ENCODE assay signal across 16 cellular contexts in the genomic region with DNA sequence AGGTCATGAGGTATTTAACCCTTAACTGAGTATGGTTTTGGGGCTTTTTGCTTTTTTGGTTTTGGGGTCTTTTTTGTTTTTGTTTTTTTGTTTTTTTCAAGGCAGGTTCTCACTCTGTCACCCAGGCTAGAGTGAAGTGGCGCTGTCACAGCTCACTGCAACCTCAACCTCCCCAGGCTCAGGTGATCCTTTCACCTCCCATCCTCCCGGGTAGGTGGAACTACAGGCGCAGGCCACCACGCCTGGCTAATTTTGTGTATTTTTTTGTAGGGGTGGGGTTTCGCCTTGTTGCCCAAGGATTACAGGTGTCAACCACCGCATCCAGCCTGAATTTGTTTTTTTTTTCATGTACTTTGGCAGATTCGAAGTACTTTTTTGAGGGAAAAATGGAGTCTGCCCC. TPM values are rescaled to one million over a fixed set of nuclear protein-coding genes. Genes with fewer than 3 reads are reported as not detected.
DNase-seq lines count a peak whose midpoint lies in the region; ATAC-seq and TF ChIP-seq lines count a peak whose summit lies in the region.
"Had no signal": no experiment of that assay in that cellular context is flagged by ENCODE, and none has a peak within 500 bp of the region (broad histone marks: within the 10 kb centered on the region; RNA-seq: fewer than 3 reads in every experiment).

No MANE protein-coding gene starts in this region.

- H3K36me3 ChIP-seq in trophoblast cell (ENCODE audit: control insufficient read depth in 1 of 2, insufficient read depth in 2 of 2, low read length in 2 of 2): peaks cover 10 to 14% of the 10 kb centered on the region in 2 experiments
- H3K36me3 ChIP-seq in esophagus muscularis mucosa: peaks cover 0 to 14% (median 6%) of the 10 kb centered on the region in 4 donors

- no peak overlapping the region for H4K91ac ChIP-seq in trophoblast cell (ENCODE audit: low read depth, low read length)

- intact Hi-C loops in activated CD4-positive, alpha-beta T cell treated with anti-CD3 and anti-CD28 coated beads, Interleukin-2, amount 10 ng/mL, durations not matched to agents 24 days and 14 days (cut with micrococcal nuclease): loop anchor here (2.0 kb wide), 1 partner anchor 14 kb away; no protein-coding TSS in a partner anchor
- intact Hi-C loops in esophagus muscularis mucosa (cut with DNase I): no loop called here

- TF ChIP-seq EP300 in esophagus muscularis mucosa (IDR thresholded peaks at IDR 0.05): no peak

- no peak overlapping the region for H3K23ac ChIP-seq in trophoblast cell (ENCODE audit: low read length)

- H3K4ac ChIP-seq in trophoblast cell (ENCODE audit: low read depth, low read length): peak overlapping the region; percentile 77

- no peak for DNase-seq in activated CD4-positive, alpha-beta T cell treated with anti-CD3 and anti-CD28 coated beads, Interleukin-2, amount 10 ng/mL, durations not matched to agents 24 days and 14 days
- DNase-seq in activated CD4-positive, alpha-beta T cell treated with anti-CD3 and anti-CD28 coated beads, Interleukin-2, amount 50 U/mL, for 48 hours: no peak
- DNase-seq in activated naive CD8-positive, alpha-beta T cell treated with anti-CD3 and anti-CD28 coated beads for 36 hours: no peak
- DNase-seq in trophoblast cell (no peak), esophagus muscularis mucosa (ENCODE audit: extremely low spot score) (no peak)
- DNase-seq in activated CD4-positive, CD25-positive, alpha-beta regulatory T cell treated with anti-CD3 and anti-CD28 coated beads, Interleukin-2, amount 50 U/mL, for 72 hours: no peak
- DNase-seq: activated CD4-positive, alpha-beta T cell treated with anti-CD3 and anti-CD28 coated beads for 4 hours; DMS79 treated with DMSO at 0.1 percent for 48 hours; esophagus squamous epithelium; head of caudate nucleus; NCI-H524; stomach; T-helper 9 cell had no signal

- no peak overlapping the region for H2AK5ac ChIP-seq in trophoblast cell (ENCODE audit: low read length)

- H3K27me3 ChIP-seq in trophoblast cell (ENCODE audit: insufficient read depth, low read length) (no peaks in the 10 kb centered on the region), esophagus muscularis mucosa (no peaks in the 10 kb centered on the region)
- H3K27me3 ChIP-seq: esophagus squamous epithelium, stomach had no signal

- no peak for TF ChIP-seq POLR2A in esophagus muscularis mucosa (IDR thresholded peaks at IDR 0.05; ENCODE audit: low read depth)

- H3K9me3 Mint-ChIP-seq in activated CD4-positive, alpha-beta T cell treated with anti-CD3 and anti-CD28 coated beads, Interleukin-2, amount 10 ng/mL, durations not matched to agents 24 days and 14 days: peaks cover 14% of the 10 kb centered on the region
- peaks cover 19% of the 10 kb centered on the region for H3K9me3 Mint-ChIP-seq in activated naive CD8-positive, alpha-beta T cell treated with anti-CD3 and anti-CD28 coated beads for 36 hours

- H3K4me2 ChIP-seq in trophoblast cell (ENCODE audit: low read length): no peak overlapping the region

- no peaks in the 10 kb centered on the region for H3K27me3 Mint-ChIP-seq in activated CD4-positive, alpha-beta T cell treated with anti-CD3 and anti-CD28 coated beads, Interleukin-2, amount 10 ng/mL, durations not matched to agents 24 days and 14 days
- no peaks in the 10 kb centered on the region for H3K27me3 Mint-ChIP-seq in activated naive CD8-positive, alpha-beta T cell treated with anti-CD3 and anti-CD28 coated beads for 36 hours

- H3K4me3 Mint-ChIP-seq in activated CD4-positive, alpha-beta T cell treated with anti-CD3 and anti-CD28 coated beads, Interleukin-2, amount 10 ng/mL, durations not matched to agents 24 days and 14 days: no peak overlapping the region
- H3K4me3 Mint-ChIP-seq in activated naive CD8-positive, alpha-beta T cell treated with anti-CD3 and anti-CD28 coated beads for 36 hours: no peak overlapping the region

- H2BK120ac ChIP-seq in trophoblast cell (ENCODE audit: insufficient read depth, low read length, poor library complexity): no peak overlapping the region

- TF ChIP-seq CTCF in esophagus muscularis mucosa (IDR thresholded peaks at IDR 0.05): no peak

- H3K79me2 ChIP-seq in trophoblast cell (ENCODE audit: control insufficient read depth, insufficient read depth, low read length, poor library complexity): peaks cover 8% of the 10 kb centered on the region

- peaks cover 56% of the 10 kb centered on the region for H3K36me3 Mint-ChIP-seq in activated CD4-positive, alpha-beta T cell treated with anti-CD3 and anti-CD28 coated beads, Interleukin-2, amount 10 ng/mL, durations not matched to agents 24 days and 14 days (ENCODE audit: low read depth)
- H3K36me3 Mint-ChIP-seq in activated naive CD8-positive, alpha-beta T cell treated with anti-CD3 and anti-CD28 coated beads for 36 hours: peaks cover 75% of the 10 kb centered on the region

- no peak overlapping the region for H3K9ac ChIP-seq in trophoblast cell (ENCODE audit: low read length)

- H3K4me3 ChIP-seq in trophoblast cell (ENCODE audit: low read depth, low read length) (no peak overlapping the region), esophagus muscularis mucosa (no peak overlapping the region)
- H3K4me3 ChIP-seq: esophagus squamous epithelium, stomach had no signal

- no peak overlapping the region for H4K12ac ChIP-seq in trophoblast cell (ENCODE audit: low read depth, low read length)

- no peak overlapping the region for H3K27ac ChIP-seq in trophoblast cell (ENCODE audit: low read depth, low read length)
- no peak overlapping the region for H3K27ac ChIP-seq in esophagus muscularis mucosa (replicated peaks in 1 of 4)
- H3K27ac ChIP-seq: C4-2B had no signal

- peak overlapping the region; percentile 20 for H3K27ac Mint-ChIP-seq in activated CD4-positive, alpha-beta T cell treated with anti-CD3 and anti-CD28 coated beads, Interleukin-2, amount 10 ng/mL, durations not matched to agents 24 days and 14 days
- peak overlapping the region; percentile 25 for H3K27ac Mint-ChIP-seq in activated naive CD8-positive, alpha-beta T cell treated with anti-CD3 and anti-CD28 coated beads for 36 hours

- ATAC-seq in GM21723 (IDR thresholded peaks at IDR 0.05; ENCODE audit: unreplicated experiment) (peak; percentile 38), HG03097 (IDR thresholded peaks at IDR 0.05; ENCODE audit: low FRiP score, unreplicated experiment) (no peak)

- no peak overlapping the region for H3K18ac ChIP-seq in trophoblast cell (ENCODE audit: low read length)

- no peak overlapping the region for H2BK12ac ChIP-seq in trophoblast cell (ENCODE audit: low read length)

- H2AFZ ChIP-seq in trophoblast cell (ENCODE audit: insufficient read depth, low read length, poor library complexity): no peak overlapping the region

- H3K79me1 ChIP-seq in trophoblast cell (ENCODE audit: low read length): no peaks in the 10 kb centered on the region

- H3K14ac ChIP-seq in trophoblast cell (ENCODE audit: low read length): no peak overlapping the region

- H3K9me3 ChIP-seq in trophoblast cell (ENCODE audit: insufficient read depth, low read depth, low read length) (no peaks in the 10 kb centered on the region), esophagus muscularis mucosa (peaks cover 0 to 10% (median 6%) of the 10 kb centered on the region in 4 donors)

- H2BK5ac ChIP-seq in trophoblast cell (ENCODE audit: low read depth, low read length, poor library complexity): no peak overlapping the region

- H4K8ac ChIP-seq in trophoblast cell (ENCODE audit: low read depth, low read length): no peak overlapping the region

- WGBS in trophoblast cell (ENCODE audit: extremely low coverage, insufficient coverage, insufficient read length): no CpG with 5 or more reads among the region's 7 CpGs
- WGBS in esophagus muscularis mucosa: 90% methylated on average over 7 of the region's 7 CpGs

- H3K4me1 ChIP-seq in trophoblast cell (ENCODE audit: control insufficient read depth in 1 of 2, insufficient read depth in 2 of 2, low read length in 2 of 2) (no peaks in the 10 kb centered on the region), esophagus muscularis mucosa (peaks cover 51 to 65% (median 59%) of the 10 kb centered on the region in 4 donors)

- peaks cover 53% of the 10 kb centered on the region for H3K4me1 Mint-ChIP-seq in activated CD4-positive, alpha-beta T cell treated with anti-CD3 and anti-CD28 coated beads, Interleukin-2, amount 10 ng/mL, durations not matched to agents 24 days and 14 days
- peaks cover 76% of the 10 kb centered on the region for H3K4me1 Mint-ChIP-seq in activated naive CD8-positive, alpha-beta T cell treated with anti-CD3 and anti-CD28 coated beads for 36 hours

RNA-seq across cellular contexts. Expression of gene RAP1B, which starts 19.9 kb away (rescaled TPM):
- total RNA-seq in activated CD4-positive, alpha-beta T cell treated with anti-CD3 and anti-CD28 coated beads, Interleukin-2, amount 10 ng/mL, durations not matched to agents 24 days and 14 days: 207 and 209 TPM in 2 replicates
- total RNA-seq in activated naive CD8-positive, alpha-beta T cell treated with anti-CD3 and anti-CD28 coated beads for 36 hours: 100 to 1,000 TPM; 239 to 245 TPM
- polyA plus RNA-seq in trophoblast cell (2013): 524 and 542 TPM in 2 replicates
- total RNA-seq in esophagus muscularis mucosa: 100 to 1,000 TPM; 114 to 181 (median 149) TPM

RNA-seq across cellular contexts. Expression of gene NUP107, which starts 56.2 kb away (rescaled TPM):
- total RNA-seq in activated CD4-positive, alpha-beta T cell treated with anti-CD3 and anti-CD28 coated beads, Interleukin-2, amount 10 ng/mL, durations not matched to agents 24 days and 14 days: 127 and 128 TPM in 2 replicates
- 100 to 1,000 TPM; 156 to 158 TPM for total RNA-seq in activated naive CD8-positive, alpha-beta T cell treated with anti-CD3 and anti-CD28 coated beads for 36 hours
- 65.2 and 70.6 TPM in 2 replicates for polyA plus RNA-seq in trophoblast cell (2013)
- total RNA-seq in esophagus muscularis mucosa: 10 to 100 TPM; 21.6 to 26.1 (median 24.6) TPM
